ENCODE assay signal across 13 cellular contexts in the genomic region with DNA sequence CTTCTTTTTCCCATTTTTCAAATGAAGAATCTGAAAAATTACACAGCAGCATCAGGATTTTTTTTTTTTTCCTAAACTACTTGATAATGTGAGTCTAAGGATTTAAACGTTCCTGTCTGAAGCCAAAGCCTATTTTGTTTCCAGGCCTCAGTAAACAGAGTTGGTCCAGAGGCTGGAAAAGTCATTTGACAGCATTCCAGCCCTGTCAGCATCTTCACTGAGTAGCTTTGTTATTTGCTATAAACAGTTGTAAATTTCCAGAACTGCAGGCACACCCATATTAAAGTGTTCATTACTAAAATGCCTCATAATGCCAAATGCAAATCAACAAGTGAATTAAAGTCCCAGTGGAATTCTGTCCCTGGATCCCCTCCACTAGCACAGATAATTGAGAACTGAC. TPM values are rescaled to one million over a fixed set of nuclear protein-coding genes. Genes with fewer than 3 reads are reported as not detected.
DNase-seq lines count a peak whose midpoint lies in the region; ATAC-seq and TF ChIP-seq lines count a peak whose summit lies in the region.
"Had no signal": no experiment of that assay in that cellular context is flagged by ENCODE, and none has a peak within 500 bp of the region (broad histone marks: within the 10 kb centered on the region; RNA-seq: fewer than 3 reads in every experiment).

No MANE protein-coding gene starts in this region.

- H4K20me1 ChIP-seq in mammary epithelial cell (ENCODE audit: insufficient read depth, low read length) = no peaks in the 10 kb centered on the region

- intact Hi-C loops in breast epithelium (cut with DNase I; ENCODE audit: low total_unique reads) = no loop called here
- intact Hi-C loops in mammary epithelial cell (cut with micrococcal nuclease) = no loop called here
- intact Hi-C loops in uterus (cut with DNase I; ENCODE audit: low total_unique reads) = no loop called here
- intact Hi-C loops in activated naive CD4-positive, alpha-beta T cell treated with anti-CD3 and anti-CD28 coated beads for 36 hours (cut with micrococcal nuclease) = no loop called here

- peak overlapping the region; percentile 87 to 95 (median 91) for H3K27ac Mint-ChIP-seq in nephron
- H3K27ac Mint-ChIP-seq in activated naive CD4-positive, alpha-beta T cell treated with anti-CD3 and anti-CD28 coated beads for 36 hours = no peak overlapping the region
- H3K27ac Mint-ChIP-seq: activated naive CD4-positive, alpha-beta T cell treated with anti-CD3 and anti-CD28 coated beads, Interleukin-2, amount 50 U/mL, for 24 hours had no signal

- H3K4me3 ChIP-seq in breast epithelium (no peak overlapping the region), mammary epithelial cell (replicated peaks in 1 of 3; ENCODE audit: insufficient read depth in 1 of 3, low read depth in 2 of 3, low read length in 3 of 3) (no peak overlapping the region), gastroesophageal sphincter (no peak overlapping the region), uterus (no peak overlapping the region)

- H3K4me3 Mint-ChIP-seq in nephron = no peak overlapping the region
- no peak overlapping the region for H3K4me3 Mint-ChIP-seq in activated naive CD4-positive, alpha-beta T cell treated with anti-CD3 and anti-CD28 coated beads for 36 hours
- H3K4me3 Mint-ChIP-seq: activated naive CD4-positive, alpha-beta T cell treated with anti-CD3 and anti-CD28 coated beads, Interleukin-2, amount 50 U/mL, for 24 hours had no signal

- dilution Hi-C loops in mammary epithelial cell (cut with HindIII; ENCODE audit: low sequenced_read_pairs) = no loop called here

- peaks cover 82% of the 10 kb centered on the region for H3K4me1 Mint-ChIP-seq in nephron
- H3K4me1 Mint-ChIP-seq in activated naive CD4-positive, alpha-beta T cell treated with anti-CD3 and anti-CD28 coated beads for 36 hours (ENCODE audit: low read depth) = peaks cover 40% of the 10 kb centered on the region

- H3K27ac ChIP-seq in breast epithelium (peak overlapping the region; percentile 77 to 82), mammary epithelial cell (ENCODE audit: insufficient read depth, low read depth, low read length) (no peak overlapping the region), gastroesophageal sphincter (peak overlapping the region in 3 of 4 donors; percentile 80 to 97 (median 83)), uterus (peak overlapping the region; percentile 68 to 89)

- ATAC-seq in gastroesophageal sphincter = no peak
- no peak for ATAC-seq in HG02798 (IDR thresholded peaks at IDR 0.05; ENCODE audit: poor library complexity, unreplicated experiment)
- ATAC-seq: HCT116 had no signal

- no peak overlapping the region for H2AFZ ChIP-seq in mammary epithelial cell (ENCODE audit: low read depth, low read length)

- H3K79me2 ChIP-seq in mammary epithelial cell (ENCODE audit: insufficient read depth, low read length) = peaks cover 30% of the 10 kb centered on the region

- TF ChIP-seq EP300 in gastroesophageal sphincter (IDR thresholded peaks at IDR 0.05) = no peak

- CTCF ChIA-PET in mammary epithelial cell (lab: Charles Lee; ENCODE audit: low non-redundant PET) = no interaction called here
- CTCF ChIA-PET in activated naive CD4-positive, alpha-beta T cell treated with anti-CD3 and anti-CD28 coated beads for 36 hours (lab: Charles Lee) = interaction anchor here (1.0 to 8.3 kb wide), 6 partner anchors 10 to 452 kb away, joined by 3 to 140 read pairs (median 6); partner anchors contain the start of gene KMT2E

- H3K4me1 ChIP-seq in breast epithelium = peaks cover 6 to 22% of the 10 kb centered on the region in 2 donors
- peaks cover 52% of the 10 kb centered on the region for H3K4me1 ChIP-seq in mammary epithelial cell (ENCODE audit: insufficient read depth, low read length)
- H3K4me1 ChIP-seq in gastroesophageal sphincter = peaks cover 36 to 93% (median 53%) of the 10 kb centered on the region in 3 donors
- peaks cover 0 to 24% of the 10 kb centered on the region in 2 donors for H3K4me1 ChIP-seq in uterus

- WGBS in mammary epithelial cell (ENCODE audit: low coverage, missing lambda C conversion rate) = 8% methylated on average over 1 of the region's 1 CpG
- WGBS in gastroesophageal sphincter (ENCODE audit: low coverage in 1 of 2), 2 donors = 0 to 5% methylated on average over 1 of the region's 1 CpG

- H3K9me3 ChIP-seq in breast epithelium = no peaks in the 10 kb centered on the region
- no peaks in the 10 kb centered on the region for H3K9me3 ChIP-seq in mammary epithelial cell (replicated peaks; ENCODE audit: insufficient read depth, low read length)
- H3K9me3 ChIP-seq in gastroesophageal sphincter = no peaks in the 10 kb centered on the region
- no peaks in the 10 kb centered on the region for H3K9me3 ChIP-seq in uterus

- in situ Hi-C loops in mammary epithelial cell (cut with MboI; ENCODE audit: low sequenced_read_pairs in 2 of 2) = loop anchor here in 1 of 2 donors (10.0 kb wide), 1 partner anchor 54 kb away; no protein-coding TSS in a partner anchor

- BruUV-seq in mammary epithelial cell (replicated peaks; lab: Mats Ljungman, UMichigan) = no TSS peak

- H3K27me3 ChIP-seq in breast epithelium (no peaks in the 10 kb centered on the region), mammary epithelial cell (ENCODE audit: insufficient read depth, low read length) (no peaks in the 10 kb centered on the region), gastroesophageal sphincter (no peaks in the 10 kb centered on the region), uterus (no peaks in the 10 kb centered on the region)

- DNase-seq in breast epithelium (ENCODE audit: low spot score in 2 of 2) (no peak), mammary epithelial cell (no peak), uterus (peak; percentile 30 to 56), DMS53 (lab: John Stamatoyannopoulos, UW) (no peak)
- DNase-seq in activated naive CD4-positive, alpha-beta T cell treated with anti-CD3 and anti-CD28 coated beads for 36 hours = no peak
- DNase-seq: activated CD4-positive, CD25-positive, alpha-beta regulatory T cell treated with anti-CD3 and anti-CD28 coated beads, Interleukin-2, amount 50 U/mL, for 72 hours; NCI-H1694 treated with DMSO at 0.1 percent for 48 hours; SHP77 treated with DMSO at 0.1 percent for 48 hours had no signal

- H3K36me3 Mint-ChIP-seq in nephron (ENCODE audit: low read depth) = peaks cover 11% of the 10 kb centered on the region
- no peaks in the 10 kb centered on the region for H3K36me3 Mint-ChIP-seq in activated naive CD4-positive, alpha-beta T cell treated with anti-CD3 and anti-CD28 coated beads for 36 hours (ENCODE audit: low read depth)
- H3K36me3 Mint-ChIP-seq: activated naive CD4-positive, alpha-beta T cell treated with anti-CD3 and anti-CD28 coated beads, Interleukin-2, amount 50 U/mL, for 24 hours had no signal

- no peak overlapping the region for H3K9ac ChIP-seq in mammary epithelial cell (ENCODE audit: insufficient read depth, low read length)

- no peak for TF ChIP-seq POLR2A in breast epithelium (IDR thresholded peaks at IDR 0.05)
- TF ChIP-seq POLR2A in gastroesophageal sphincter (IDR thresholded peaks at IDR 0.05) = no peak
- TF ChIP-seq POLR2A in uterus (IDR thresholded peaks at IDR 0.05) = no peak

- no peaks in the 10 kb centered on the region for H3K27me3 Mint-ChIP-seq in nephron (ENCODE audit: low read depth)
- no peaks in the 10 kb centered on the region for H3K27me3 Mint-ChIP-seq in activated naive CD4-positive, alpha-beta T cell treated with anti-CD3 and anti-CD28 coated beads for 36 hours (ENCODE audit: low read depth)
- H3K27me3 Mint-ChIP-seq: activated naive CD4-positive, alpha-beta T cell treated with anti-CD3 and anti-CD28 coated beads, Interleukin-2, amount 50 U/mL, for 24 hours had no signal

- H3K4me2 ChIP-seq in mammary epithelial cell (ENCODE audit: insufficient read depth, low read depth, low read length) = no peak overlapping the region

- TF ChIP-seq CTCF in breast epithelium (IDR thresholded peaks at IDR 0.05) (no peak), mammary epithelial cell (conservative IDR thresholded peaks at IDR 0.05 in 1 of 2, IDR thresholded peaks at IDR 0.05 in 1 of 2; ENCODE audit: extremely low read depth in 1 of 2, insufficient read depth in 1 of 2, low read depth in 1 of 2, low read length in 2 of 2) (no peak), gastroesophageal sphincter (IDR thresholded peaks at IDR 0.05) (no peak), nephron (IDR thresholded peaks at IDR 0.05; ENCODE audit: unreplicated experiment in 3 of 3) (no peak), uterus (IDR thresholded peaks at IDR 0.05) (peak in 1 of 4 experiments; percentile 3)

- H3K36me3 ChIP-seq in breast epithelium = no peaks in the 10 kb centered on the region
- no peaks in the 10 kb centered on the region for H3K36me3 ChIP-seq in mammary epithelial cell (ENCODE audit: insufficient read depth, low read length)
- H3K36me3 ChIP-seq in gastroesophageal sphincter = no peaks in the 10 kb centered on the region
- H3K36me3 ChIP-seq in uterus = no peaks in the 10 kb centered on the region

- no peaks in the 10 kb centered on the region for H3K9me3 Mint-ChIP-seq in nephron
- no peaks in the 10 kb centered on the region for H3K9me3 Mint-ChIP-seq in activated naive CD4-positive, alpha-beta T cell treated with anti-CD3 and anti-CD28 coated beads for 36 hours
- H3K9me3 Mint-ChIP-seq: activated naive CD4-positive, alpha-beta T cell treated with anti-CD3 and anti-CD28 coated beads, Interleukin-2, amount 50 U/mL, for 24 hours had no signal

RNA-seq across cellular contexts. Expression of gene KMT2E, which starts 35.5 kb away (rescaled TPM):
- total RNA-seq in breast epithelium = 100 to 1,000 TPM in 2 of 3 donors, 10 to 100 TPM in 1; 88.2 to 184 (median 168) TPM
- 10 to 100 TPM; 41.2 to 72.2 TPM for total RNA-seq in mammary epithelial cell
- polyA plus RNA-seq in mammary epithelial cell = 2.4 TPM
- polyA minus RNA-seq in mammary epithelial cell = 57.9 TPM
- 100 to 1,000 TPM in 3 of 4 donors, 10 to 100 TPM in 1; 90.6 to 187 (median 112) TPM for total RNA-seq in gastroesophageal sphincter
- 100 to 1,000 TPM in 3 of 4 donors, 10 to 100 TPM in 1; 61.5 to 208 (median 148) TPM for total RNA-seq in uterus
- 10 to 100 TPM; 63.3 to 63.4 TPM for total RNA-seq in activated naive CD4-positive, alpha-beta T cell treated with anti-CD3 and anti-CD28 coated beads for 36 hours

Comparison
In these comparisons a context has a peak if more than half of its experiments do, and no peak if none do; other contexts are left out.
1. DNase-seq: peak in uterus (2 of 2); none in breast epithelium (0 of 2), mammary epithelial cell (single experiment), activated naive CD4-positive, alpha-beta T cell treated with anti-CD3 and anti-CD28 coated beads for 36 hours (single experiment) and DMS53 (single experiment).